Comparison of ENCODE assay signal across 8 cellular contexts in the genomic region with DNA sequence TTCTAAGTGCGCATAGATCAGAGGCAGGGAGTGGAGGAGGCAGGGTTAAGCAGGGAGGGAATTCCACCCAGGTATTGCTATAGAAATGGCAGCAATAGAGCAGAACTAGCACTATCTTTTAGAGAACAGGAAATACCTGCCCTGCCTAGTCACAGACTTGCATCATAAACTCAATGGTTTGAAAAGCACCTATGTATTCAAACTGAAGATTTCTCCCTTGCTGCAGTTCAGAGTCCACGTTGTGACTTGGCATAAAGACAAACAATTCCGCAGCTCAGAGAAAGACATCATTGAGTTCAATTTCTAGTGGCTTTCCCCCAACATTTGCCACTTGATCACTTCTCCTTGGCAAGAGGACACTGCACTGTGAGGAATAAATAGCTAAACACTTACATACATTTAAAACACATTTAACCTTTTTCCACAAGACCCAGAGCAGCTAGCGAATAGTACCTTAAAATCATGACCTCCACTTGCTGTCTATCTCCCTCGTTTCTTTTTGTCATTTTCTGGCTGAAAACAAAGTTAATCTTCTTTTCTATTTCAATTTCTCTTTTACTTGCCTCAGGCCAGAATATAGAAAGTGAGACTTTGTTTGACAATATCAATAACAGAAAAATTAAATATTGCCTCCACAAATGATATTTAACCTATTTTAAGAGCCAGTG. TPM values are rescaled to one million over a fixed set of nuclear protein-coding genes. Genes with fewer than 3 reads are reported as not detected.
DNase-seq lines count a peak whose midpoint lies in the region; ATAC-seq and TF ChIP-seq lines count a peak whose summit lies in the region.

No MANE protein-coding gene starts in this region.

- no peaks in the 10 kb centered on the region for H3K36me3 ChIP-seq in cardiac muscle cell

- peaks cover 5% of the 10 kb centered on the region for H3K4me1 ChIP-seq in cardiac muscle cell (ENCODE audit: low read depth)

- TF ChIP-seq CTCF in cardiac muscle cell (IDR thresholded peaks at IDR 0.05; ENCODE audit: low read depth, low read length) (no peak), chondrocyte (IDR thresholded peaks at IDR 0.05) (no peak), progenitor cell of endocrine pancreas (IDR thresholded peaks at IDR 0.05; ENCODE audit: unreplicated experiment) (no peak)

- intact Hi-C loops in left cardiac atrium (cut with DNase I) = loop anchor here in 1 of 2 donors (10.0 kb wide), 1 partner anchor 205 kb away; no protein-coding TSS in a partner anchor

- peaks cover 27% of the 10 kb centered on the region for H3K4me1 Mint-ChIP-seq in chondrocyte (ENCODE audit: low read depth)
- peaks cover 20% of the 10 kb centered on the region for H3K4me1 Mint-ChIP-seq in progenitor cell of endocrine pancreas (ENCODE audit: low read depth)

- H3K4me3 Mint-ChIP-seq in chondrocyte (ENCODE audit: unreplicated experiment) = no peak overlapping the region
- peak overlapping the region; percentile 33 for H3K4me3 Mint-ChIP-seq in progenitor cell of endocrine pancreas (ENCODE audit: low read depth)

- no peaks in the 10 kb centered on the region for H3K27me3 ChIP-seq in cardiac muscle cell

- H3K36me3 Mint-ChIP-seq in chondrocyte (ENCODE audit: low read depth) = peaks cover 5% of the 10 kb centered on the region
- peaks cover 3% of the 10 kb centered on the region for H3K36me3 Mint-ChIP-seq in progenitor cell of endocrine pancreas (ENCODE audit: insufficient read depth)

- no peaks in the 10 kb centered on the region for H3K9me3 ChIP-seq in cardiac muscle cell (ENCODE audit: low read depth)

- H3K27me3 Mint-ChIP-seq in chondrocyte (ENCODE audit: low read depth) (no peaks in the 10 kb centered on the region), progenitor cell of endocrine pancreas (no peaks in the 10 kb centered on the region)

- H3K27ac Mint-ChIP-seq in chondrocyte (ENCODE audit: unreplicated experiment) (peak overlapping the region; percentile 18), progenitor cell of endocrine pancreas (peak overlapping the region; percentile 97)

- H3K27ac ChIP-seq in cardiac muscle cell = peak overlapping the region; percentile 27

- H3K9me3 Mint-ChIP-seq in chondrocyte (ENCODE audit: low read depth) (no peaks in the 10 kb centered on the region), progenitor cell of endocrine pancreas (ENCODE audit: low read depth) (no peaks in the 10 kb centered on the region)

- H3K4me3 ChIP-seq in cardiac muscle cell = no peak overlapping the region

- DNase-seq in cardiac muscle cell (ENCODE audit: low read depth in 1 of 2, low spot score in 1 of 2) (peak in 1 of 2 donors; percentile 32), left cardiac atrium (no peak), chondrocyte (ENCODE audit: low spot score) (no peak), progenitor cell of endocrine pancreas (ENCODE audit: low spot score, unreplicated experiment) (no peak), NCI-H82 treated with DMSO at 0.1 percent for 48 hours (lab: John Stamatoyannopoulos, UW; ENCODE audit: unreplicated experiment) (no peak), OCI-M2 (lab: John Stamatoyannopoulos, UW; ENCODE audit: unreplicated experiment) (no peak)

- ATAC-seq in left cardiac atrium (no peak), HG03439 (IDR thresholded peaks at IDR 0.05; ENCODE audit: unreplicated experiment) (peak; percentile 78), HG03571 (IDR thresholded peaks at IDR 0.05; ENCODE audit: unreplicated experiment) (no peak)

RNA-seq across cellular contexts. Expression of a gene that starts 42.4 kb away (rescaled TPM):
- total RNA-seq in cardiac muscle cell (0.60 and 1.3 TPM in 2 replicates), left cardiac atrium (1 to 10 TPM; 3.3 to 4.7 TPM), chondrocyte (5.6 to 31.5 TPM (median 29.7 TPM) in 3 replicates), progenitor cell of endocrine pancreas (8.2 and 12.3 TPM in 2 replicates)
- polyA plus RNA-seq in cardiac muscle cell = 0.31 and 0.40 TPM in 2 replicates
